ENCODE assay signal across 19 cellular contexts in genomic region chr13:24183741-24184182, GRCh38.
DNase-seq lines count a peak whose midpoint lies in the region; TF ChIP-seq lines count a peak whose summit lies in the region.
"Had no signal": no experiment of that assay in that cellular context is flagged by ENCODE, and none has a peak within 500 bp of the region (broad histone marks: within the 10 kb centered on the region; RNA-seq: fewer than 3 reads in every experiment).

No MANE protein-coding gene starts in this region.

- in situ Hi-C loops in HAP-1 (cut with MboI; ENCODE audit: low sequenced_read_pairs) = no loop called here

- TF ChIP-seq CTCF in 22Rv1 (IDR thresholded peaks at IDR 0.05) = no peak
- TF ChIP-seq CTCF in nephron (IDR thresholded peaks at IDR 0.05; ENCODE audit: unreplicated experiment in 3 of 3) = no peak
- TF ChIP-seq CTCF in GM20000 (IDR thresholded peaks at IDR 0.05; ENCODE audit: extremely low read depth, missing control alignments) = no peak

- peak; percentile 26 for DNase-seq in MV-4-11 (lab: John Stamatoyannopoulos, UW)
- peak; percentile 48 for DNase-seq in glomerular visceral epithelial cell (ENCODE audit: extremely low spot score)
- DNase-seq in NCI-H1436 treated with DMSO at 0.1 percent for 48 hours (lab: John Stamatoyannopoulos, UW) = no peak
- DNase-seq in activated T-cell treated with anti-CD3 and anti-CD28 coated beads for 4 hours = no peak
- DNase-seq in HAP-1 (ENCODE audit: low spot score in 2 of 2) = no peak
- no peak for DNase-seq in GM20000 (ENCODE audit: low spot score)
- DNase-seq: activated naive CD4-positive, alpha-beta T cell treated with anti-CD3 and anti-CD28 coated beads, Interleukin-2, amount 10 ng/mL, durations not matched to agents 7 days and 5 days; activated T-cell treated with anti-CD3 and anti-CD28 coated beads, Interleukin-2, amount 50 U/mL, for 24 hours; CD4-positive, alpha-beta memory T cell; cortex of kidney; NCI-H2171 treated with DMSO at 0.1 percent for 48 hours; NCI-H82; PC-9; stimulated activated CD4-positive, alpha-beta T cell treated with anti-CD3 and anti-CD28 coated beads, Interleukin-12 subunit alpha, Interleukin-12 subunit beta, amount 100 ng/mL, for 4 hours; stimulated activated naive CD4-positive, alpha-beta T cell; upper lobe of left lung had no signal

- peaks cover 16% of the 10 kb centered on the region for H3K4me1 ChIP-seq in HAP-1

- peaks cover 20% of the 10 kb centered on the region for H3K36me3 Mint-ChIP-seq in nephron (ENCODE audit: low read depth)

- H3K27ac Mint-ChIP-seq in nephron = peak overlapping the region; percentile 93 to 98 (median 94)
- H3K27ac Mint-ChIP-seq: activated naive CD4-positive, alpha-beta T cell treated with anti-CD3 and anti-CD28 coated beads, Interleukin-2, amount 10 ng/mL, durations not matched to agents 7 days and 5 days; activated T-cell treated with anti-CD3 and anti-CD28 coated beads, Interleukin-2, amount 50 U/mL, for 24 hours had no signal

- peaks cover 13% of the 10 kb centered on the region for H3K9me3 Mint-ChIP-seq in nephron

- H3K9me3 ChIP-seq in HAP-1 = no peaks in the 10 kb centered on the region
- H3K9me3 ChIP-seq: upper lobe of left lung had no signal

- peak overlapping the region in 2 of 3 experiments; percentile 26 to 47 for H3K4me3 Mint-ChIP-seq in nephron
- H3K4me3 Mint-ChIP-seq: activated naive CD4-positive, alpha-beta T cell treated with anti-CD3 and anti-CD28 coated beads, Interleukin-2, amount 10 ng/mL, durations not matched to agents 7 days and 5 days; activated T-cell treated with anti-CD3 and anti-CD28 coated beads, Interleukin-2, amount 50 U/mL, for 24 hours; CD4-positive, alpha-beta memory T cell had no signal

- H3K36me3 ChIP-seq in HAP-1 (replicated peaks) = no peaks in the 10 kb centered on the region
- H3K36me3 ChIP-seq: upper lobe of left lung had no signal

- peaks cover 9% of the 10 kb centered on the region for H3K4me1 Mint-ChIP-seq in nephron

- no peaks in the 10 kb centered on the region for H3K27me3 Mint-ChIP-seq in nephron (ENCODE audit: low read depth)
- H3K27me3 Mint-ChIP-seq: activated naive CD4-positive, alpha-beta T cell treated with anti-CD3 and anti-CD28 coated beads, Interleukin-2, amount 10 ng/mL, durations not matched to agents 7 days and 5 days; activated T-cell treated with anti-CD3 and anti-CD28 coated beads, Interleukin-2, amount 50 U/mL, for 24 hours; CD4-positive, alpha-beta memory T cell had no signal

- H3K4me3 ChIP-seq in HAP-1 = no peak overlapping the region
- H3K4me3 ChIP-seq: PC-9, upper lobe of left lung had no signal

- no peaks in the 10 kb centered on the region for H3K27me3 ChIP-seq in HAP-1 (ENCODE audit: low read depth)
- H3K27me3 ChIP-seq: upper lobe of left lung had no signal

- peak overlapping the region; percentile 86 for H3K27ac ChIP-seq in 22Rv1
- H3K27ac ChIP-seq: KMS-11, PC-9, upper lobe of left lung had no signal

Comparison
In these comparisons a context has a peak if more than half of its experiments do, and no peak if none do; other contexts are left out.
1. DNase-seq: peak in MV-4-11 (single experiment) and glomerular visceral epithelial cell (single experiment); none in NCI-H1436 treated with DMSO at 0.1 percent for 48 hours (single experiment), activated T-cell treated with anti-CD3 and anti-CD28 coated beads for 4 hours (single experiment), HAP-1 (0 of 2) and GM20000 (single experiment).